ENCODE assay signal across 8 cellular contexts in genomic region chr12:109951751-109952150, GRCh38. TPM values are rescaled to one million over a fixed set of nuclear protein-coding genes. Genes with fewer than 3 reads are reported as not detected.
A peak's percentile ranks its signal among the peaks of the same experiment; 100 is the strongest.
DNase-seq lines count a peak whose midpoint lies in the region; ATAC-seq and TF ChIP-seq lines count a peak whose summit lies in the region.

No MANE protein-coding gene starts in this region.

- H3K27ac ChIP-seq in psoas muscle = peak overlapping the region; percentile 68

- no peaks in the 10 kb centered on the region for H3K27me3 ChIP-seq in psoas muscle (ENCODE audit: insufficient read depth in 3 of 3, low read length in 2 of 3)

- no peaks in the 10 kb centered on the region for H3K9me3 ChIP-seq in psoas muscle

- TF ChIP-seq CTCF in fibroblast of villous mesenchyme (IDR thresholded peaks at IDR 0.05; ENCODE audit: insufficient read depth, low read depth, low read length) = no peak
- no peak for TF ChIP-seq CTCF in psoas muscle (IDR thresholded peaks at IDR 0.05)

- H3K4me1 ChIP-seq in psoas muscle = peaks cover 54% of the 10 kb centered on the region

- ATAC-seq in psoas muscle (peak; percentile 67 to 88 (median 80)), GM18502 (IDR thresholded peaks at IDR 0.05; ENCODE audit: poor library complexity, unreplicated experiment) (no peak), GM19328 (IDR thresholded peaks at IDR 0.05; ENCODE audit: unreplicated experiment) (no peak), HG02642 (IDR thresholded peaks at IDR 0.05; ENCODE audit: poor library complexity, unreplicated experiment) (no peak)

- peaks cover 3 to 83% of the 10 kb centered on the region in 2 donors for H3K36me3 ChIP-seq in psoas muscle (ENCODE audit: insufficient read depth in 1 of 2, low read depth in 1 of 2)

- 31 to 39% (median 36%) methylated on average over 7 of the region's 7 CpGs for WGBS in psoas muscle, 3 donors

- H3K4me3 ChIP-seq in fibroblast of villous mesenchyme (ENCODE audit: low read depth, low read length) (no peak overlapping the region), psoas muscle (no peak overlapping the region)

- peak; percentile 87 for DNase-seq in ELR (ENCODE audit: low read depth)
- peak; percentile 89 for DNase-seq in SHP77 treated with DMSO at 0.1 percent for 48 hours (lab: John Stamatoyannopoulos, UW)
- peak; percentile 64 for DNase-seq in fibroblast of villous mesenchyme (ENCODE audit: low read depth)
- peak; percentile 62 to 75 for DNase-seq in psoas muscle
- no peak for DNase-seq in COR-L47 (lab: John Stamatoyannopoulos, UW)

- intact Hi-C loops in psoas muscle (cut with DNase I) = loop anchor here in 1 of 2 donors (5.0 kb wide), 1 partner anchor 46 kb away; the partner anchor contains the start of genes ANKRD13A and GIT2

RNA-seq across cellular contexts. Expression of gene GIT2, which starts 44.4 kb away (rescaled TPM):
- total RNA-seq in fibroblast of villous mesenchyme (42.5 and 54.4 TPM in 2 replicates), psoas muscle (10 to 100 TPM; 17.5 to 29.7 (median 26.4) TPM)
- 10 to 100 TPM; 10.8 to 20.3 (median 13.3) TPM for polyA plus RNA-seq in psoas muscle

RNA-seq across cellular contexts. Expression of gene ANKRD13A, which starts 47.5 kb away (rescaled TPM):
- 144 and 195 TPM in 2 replicates for total RNA-seq in fibroblast of villous mesenchyme
- total RNA-seq in psoas muscle = 10 to 100 TPM in 2 of 4 donors, 1 to 10 TPM in 2; 8.7 to 16.3 (median 11.7) TPM
- 1 to 10 TPM; 6.8 to 9.0 (median 7.4) TPM for polyA plus RNA-seq in psoas muscle

RNA-seq across cellular contexts. Expression of gene TCHP, which starts 51.7 kb away (rescaled TPM):
- total RNA-seq in fibroblast of villous mesenchyme = 9.0 and 9.1 TPM in 2 replicates
- 10 to 100 TPM in 1 of 4 donors, 1 to 10 TPM in 3; 5.8 to 11.2 (median 8.5) TPM for total RNA-seq in psoas muscle
- 10 to 100 TPM in 1 of 3 donors, 1 to 10 TPM in 2; 4.5 to 14.8 (median 5.7) TPM for polyA plus RNA-seq in psoas muscle

Comparison
In these comparisons a context has a peak if more than half of its experiments do, and no peak if none do; other contexts are left out.
1. ATAC-seq: peak in psoas muscle (4 of 4); none in GM18502 (single experiment), GM19328 (single experiment) and HG02642 (single experiment).